ENCODE assay signal across 22 cellular contexts in the genomic region with DNA sequence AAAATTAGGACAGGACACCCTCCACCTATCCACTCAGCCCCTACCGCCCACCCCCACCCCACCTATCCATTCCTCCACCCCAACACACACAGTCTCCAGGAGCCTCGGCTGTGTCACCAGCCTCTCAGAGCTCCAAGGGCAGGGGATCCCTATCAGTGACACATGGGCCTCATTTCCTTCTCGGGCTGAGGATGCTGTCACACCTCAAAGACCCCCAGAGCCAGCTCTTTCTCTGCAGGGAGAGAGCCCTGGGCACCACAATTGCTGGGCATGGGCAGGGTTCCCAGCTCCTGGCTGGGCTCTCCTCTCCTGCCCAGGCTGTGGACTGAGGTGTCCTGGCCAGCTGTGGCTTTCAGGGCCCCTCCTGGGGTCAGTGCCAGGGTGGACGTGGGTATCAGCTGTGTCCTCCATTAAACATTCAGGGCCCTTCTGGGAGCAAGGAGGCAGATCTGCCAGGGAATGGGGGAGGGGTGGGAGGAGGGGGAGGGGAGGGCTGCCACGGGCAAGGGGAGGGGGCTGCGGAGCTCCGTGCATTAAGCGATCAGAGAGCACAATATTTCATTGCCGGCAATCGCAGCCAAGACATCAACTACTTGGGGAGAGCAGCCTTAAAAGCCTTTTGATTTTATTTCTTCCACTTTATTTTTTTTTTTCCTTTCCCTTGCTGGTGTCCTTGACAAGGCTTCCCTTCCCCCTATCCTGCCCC. TPM values are rescaled to one million over a fixed set of nuclear protein-coding genes. Genes with fewer than 3 reads are reported as not detected.
A peak's percentile ranks its signal among the peaks of the same experiment; 100 is the strongest.
DNase-seq lines count a peak whose midpoint lies in the region; ATAC-seq and TF ChIP-seq lines count a peak whose summit lies in the region.
"Had no signal": no experiment of that assay in that cellular context is flagged by ENCODE, and none has a peak within 500 bp of the region (broad histone marks: within the 10 kb centered on the region; RNA-seq: fewer than 3 reads in every experiment).

No MANE protein-coding gene starts in this region.

- H3K9me3 ChIP-seq in adrenal gland (replicated peaks in 1 of 3): no peaks in the 10 kb centered on the region
- H3K9me3 ChIP-seq: vagina had no signal

- no peaks in the 10 kb centered on the region for H3K9me3 Mint-ChIP-seq in mesothelial cell of epicardium
- H3K9me3 Mint-ChIP-seq in stimulated activated effector memory CD8-positive, alpha-beta T cell treated with anti-CD3 and anti-CD28 coated beads, Interleukin-12 subunit alpha, Interleukin-12 subunit beta, amount 100 ng/mL, for 72 hours: no peaks in the 10 kb centered on the region

- peak overlapping the region; percentile 71 to 89 (median 79) for H3K27ac ChIP-seq in adrenal gland
- H3K27ac ChIP-seq: vagina had no signal

- 4 to 56% (median 29%) methylated on average over 6 to 10 of the region's 10 CpGs for WGBS in adrenal gland, 4 donors

- no peak for TF ChIP-seq POLR2A in adrenal gland (IDR thresholded peaks at IDR 0.05)

- H3K4me1 Mint-ChIP-seq in mesothelial cell of epicardium: peaks cover 33% of the 10 kb centered on the region
- H3K4me1 Mint-ChIP-seq in stimulated activated effector memory CD8-positive, alpha-beta T cell treated with anti-CD3 and anti-CD28 coated beads, Interleukin-12 subunit alpha, Interleukin-12 subunit beta, amount 100 ng/mL, for 72 hours: peaks cover 17% of the 10 kb centered on the region

- ATAC-seq in stimulated activated effector memory CD8-positive, alpha-beta T cell treated with anti-CD3 and anti-CD28 coated beads, Interleukin-12 subunit alpha, Interleukin-12 subunit beta, amount 100 ng/mL, for 72 hours: no peak
- no peak for ATAC-seq in GM19035 (IDR thresholded peaks at IDR 0.05; ENCODE audit: unreplicated experiment)
- ATAC-seq: HCT116, HepG2 had no signal

- TF ChIP-seq CTCF in adrenal gland (IDR thresholded peaks at IDR 0.05): no peak
- TF ChIP-seq CTCF in mesothelial cell of epicardium (IDR thresholded peaks at IDR 0.05; ENCODE audit: unreplicated experiment): no peak

- intact Hi-C loops in adrenal gland (cut with DNase I): no loop called here

- H3K4me1 ChIP-seq in adrenal gland (replicated peaks in 1 of 2): peaks cover 16 to 27% of the 10 kb centered on the region in 2 donors

- no peaks in the 10 kb centered on the region for H3K36me3 Mint-ChIP-seq in mesothelial cell of epicardium
- no peaks in the 10 kb centered on the region for H3K36me3 Mint-ChIP-seq in stimulated activated effector memory CD8-positive, alpha-beta T cell treated with anti-CD3 and anti-CD28 coated beads, Interleukin-12 subunit alpha, Interleukin-12 subunit beta, amount 100 ng/mL, for 72 hours

- H3K27me3 Mint-ChIP-seq in mesothelial cell of epicardium (ENCODE audit: low read depth): peaks cover 74% of the 10 kb centered on the region

- H3K27me3 ChIP-seq in adrenal gland: no peaks in the 10 kb centered on the region
- H3K27me3 ChIP-seq: vagina had no signal

- DNase-seq in NCI-H82 (lab: John Stamatoyannopoulos, UW) (peak; percentile 55), NCI-H82 treated with DMSO at 0.1 percent for 48 hours (lab: John Stamatoyannopoulos, UW; ENCODE audit: unreplicated experiment) (no peak), adrenal gland (peak in 4 of 7 donors; percentile 37 to 49 (median 40)), mesothelial cell of epicardium (ENCODE audit: low spot score in 2 of 2, unreplicated experiment in 2 of 2) (no peak), COLO668 (lab: John Stamatoyannopoulos, UW; ENCODE audit: unreplicated experiment) (no peak), RKO (ENCODE audit: low spot score) (no peak)
- DNase-seq in stimulated activated effector memory CD8-positive, alpha-beta T cell treated with anti-CD3 and anti-CD28 coated beads, Interleukin-12 subunit alpha, Interleukin-12 subunit beta, amount 100 ng/mL, for 72 hours (ENCODE audit: low spot score in 2 of 2): no peak
- DNase-seq: 8988T; Calu3; foreskin fibroblast; NCI-H1105; stimulated activated CD4-positive, alpha-beta T cell treated with anti-CD3 and anti-CD28 coated beads, Interleukin-12 subunit alpha, Interleukin-12 subunit beta, amount 100 ng/mL, for 4 hours; stimulated activated CD8-positive, alpha-beta memory T cell treated with anti-CD3 and anti-CD28 coated beads, Interleukin-4, amount 100 ng/mL, for 48 hours had no signal

- H3K4me3 Mint-ChIP-seq in mesothelial cell of epicardium: peak overlapping the region; percentile 71
- peak overlapping the region; percentile 60 for H3K4me3 Mint-ChIP-seq in stimulated activated effector memory CD8-positive, alpha-beta T cell treated with anti-CD3 and anti-CD28 coated beads, Interleukin-12 subunit alpha, Interleukin-12 subunit beta, amount 100 ng/mL, for 72 hours

- H3K36me3 ChIP-seq in adrenal gland (replicated peaks in 1 of 2): no peaks in the 10 kb centered on the region
- H3K36me3 ChIP-seq: vagina had no signal

- H3K4me3 ChIP-seq in adrenal gland: no peak overlapping the region

- peak overlapping the region; percentile 77 for H3K27ac Mint-ChIP-seq in mesothelial cell of epicardium
- H3K27ac Mint-ChIP-seq in stimulated activated effector memory CD8-positive, alpha-beta T cell treated with anti-CD3 and anti-CD28 coated beads, Interleukin-12 subunit alpha, Interleukin-12 subunit beta, amount 100 ng/mL, for 72 hours: no peak overlapping the region

RNA-seq across cellular contexts. Expression of a gene that starts 14.3 kb away (rescaled TPM):
- 10 to 100 TPM in 3 of 8 donors, 1 to 10 TPM in 5; 3.9 to 31.7 (median 6.6) TPM for total RNA-seq in adrenal gland
- 10 to 100 TPM in 1 of 3 donors, 1 to 10 TPM in 2; 4.5 to 20.7 (median 9.6) TPM for polyA plus RNA-seq in adrenal gland
- 8.8 to 9.7 TPM (median 9.5 TPM) in 3 replicates for total RNA-seq in mesothelial cell of epicardium
- total RNA-seq: Calu3, Daoy, dermis microvascular lymphatic vessel endothelial cell, epithelial cell of proximal tubule, HepG2, vagina had no signal
- polyA plus RNA-seq: HepG2 had no signal

RNA-seq across cellular contexts. Expression of a gene that starts 18.2 kb away (rescaled TPM):
- total RNA-seq in adrenal gland (under 1 TPM in 1 of 8 donors, not detected in 7; 0.28 TPM), mesothelial cell of epicardium (0.09 TPM in 1 of 3 replicates, not detected in the others)
- under 1 TPM in 1 of 3 donors, not detected in 2; 0.07 TPM for polyA plus RNA-seq in adrenal gland
- total RNA-seq: Calu3, Daoy, dermis microvascular lymphatic vessel endothelial cell, epithelial cell of proximal tubule, HepG2, left lobe of liver, vagina had no signal
- polyA plus RNA-seq: adipose tissue, HepG2 had no signal

RNA-seq across cellular contexts. Expression of a gene that starts 24.0 kb away (rescaled TPM):
- under 1 TPM in 4 of 8 donors, not detected in 4; 0.11 to 0.39 (median 0.17) TPM for total RNA-seq in adrenal gland
- under 1 TPM in 1 of 3 donors, not detected in 2; 0.07 TPM for polyA plus RNA-seq in adrenal gland
- not detected in 3 replicates for total RNA-seq in mesothelial cell of epicardium
- total RNA-seq: Calu3, Daoy, dermis microvascular lymphatic vessel endothelial cell, epithelial cell of proximal tubule, HepG2, left lobe of liver, vagina had no signal

RNA-seq across cellular contexts. Expression of a gene that starts 37.5 kb away (rescaled TPM):
- total RNA-seq in adrenal gland (not detected), mesothelial cell of epicardium (0.11 TPM in 1 of 3 replicates, not detected in the others)
- polyA plus RNA-seq in adrenal gland: under 1 TPM in 1 of 3 donors, not detected in 2; 0.08 TPM
- total RNA-seq: Calu3, Daoy, dermis microvascular lymphatic vessel endothelial cell, epithelial cell of proximal tubule, HepG2, left lobe of liver, vagina had no signal
- polyA plus RNA-seq: adipose tissue, HepG2 had no signal

RNA-seq across cellular contexts. Expression of a gene that starts 46.0 kb away (rescaled TPM):
- total RNA-seq in adrenal gland: not detected
- not detected for polyA plus RNA-seq in adrenal gland
- total RNA-seq in mesothelial cell of epicardium: not detected in 3 replicates
- total RNA-seq: Calu3, Daoy, dermis microvascular lymphatic vessel endothelial cell, epithelial cell of proximal tubule, HepG2, left lobe of liver, vagina had no signal
- polyA plus RNA-seq: HepG2 had no signal

Comparison
In these comparisons a context has a peak if more than half of its experiments do, and no peak if none do; other contexts are left out.
1. DNase-seq: peak in NCI-H82 (single experiment) and adrenal gland (4 of 7); none in NCI-H82 treated with DMSO at 0.1 percent for 48 hours (single experiment), mesothelial cell of epicardium (0 of 2), stimulated activated effector memory CD8-positive, alpha-beta T cell treated with anti-CD3 and anti-CD28 coated beads, Interleukin-12 subunit alpha, Interleukin-12 subunit beta, amount 100 ng/mL, for 72 hours (0 of 2), COLO668 (single experiment) and RKO (single experiment).